Comparison of ENCODE assay signal across 18 cellular contexts in the genomic region with DNA sequence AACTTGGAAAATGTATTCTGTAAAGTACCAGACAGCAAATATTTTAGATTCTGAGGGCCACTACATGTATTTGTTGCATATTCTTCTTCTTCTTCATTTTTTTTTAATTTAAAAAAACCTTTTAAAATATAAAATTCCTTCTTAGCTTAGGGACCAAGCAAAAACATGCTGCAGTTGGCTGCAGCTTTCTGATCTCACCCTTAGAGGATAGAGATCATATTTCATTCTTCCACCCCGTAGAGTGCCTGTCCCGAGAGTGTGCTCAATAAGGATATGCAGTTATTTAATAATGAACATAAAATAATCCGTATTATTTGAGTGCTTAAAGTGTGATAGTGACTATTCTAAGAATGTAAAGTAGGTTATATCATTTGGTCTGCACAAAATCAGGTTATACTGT.
DNase-seq lines count a peak whose midpoint lies in the region; TF ChIP-seq lines count a peak whose summit lies in the region.
"Had no signal": no experiment of that assay in that cellular context is flagged by ENCODE, and none has a peak within 500 bp of the region (broad histone marks: within the 10 kb centered on the region; RNA-seq: fewer than 3 reads in every experiment).

No MANE protein-coding gene starts in this region.

- H3K36me3 ChIP-seq in SK-N-MC (ENCODE audit: insufficient read depth, low read length) = no peaks in the 10 kb centered on the region
- no peaks in the 10 kb centered on the region for H3K36me3 ChIP-seq in CD8-positive, alpha-beta memory T cell (ENCODE audit: insufficient read depth, low read length)
- no peaks in the 10 kb centered on the region for H3K36me3 ChIP-seq in effector memory CD4-positive, alpha-beta T cell (ENCODE audit: control insufficient read depth, insufficient read depth, low read length)
- H3K36me3 ChIP-seq: BLaER1 treated with 17β-estradiol and CSF1 and Interleukin-3, amounts not matched to agents 10 nM and 100 nM; MG63 had no signal

- H3K9me3 Mint-ChIP-seq in nephron progenitor cell (peaks cover 33% of the 10 kb centered on the region), immature natural killer cell (no peaks in the 10 kb centered on the region)
- no peaks in the 10 kb centered on the region for H3K9me3 Mint-ChIP-seq in CD8-positive, alpha-beta memory T cell
- H3K9me3 Mint-ChIP-seq: CD8-positive, alpha-beta T cell; GM23338; IgD-negative memory B cell had no signal

- no peaks in the 10 kb centered on the region for H3K9me3 ChIP-seq in SK-N-MC (ENCODE audit: low read depth, low read length)
- H3K9me3 ChIP-seq in CD8-positive, alpha-beta memory T cell (ENCODE audit: low read length) = no peaks in the 10 kb centered on the region
- H3K9me3 ChIP-seq in effector memory CD4-positive, alpha-beta T cell (ENCODE audit: control insufficient read depth, low read length) = no peaks in the 10 kb centered on the region
- H3K9me3 ChIP-seq: BLaER1 treated with 17β-estradiol and CSF1 and Interleukin-3, amounts not matched to agents 10 nM and 100 nM; MG63 had no signal

- H3K4me1 Mint-ChIP-seq in nephron progenitor cell (peaks cover 36% of the 10 kb centered on the region), immature natural killer cell (no peaks in the 10 kb centered on the region)
- H3K4me1 Mint-ChIP-seq in CD8-positive, alpha-beta memory T cell = no peaks in the 10 kb centered on the region
- H3K4me1 Mint-ChIP-seq: IgD-negative memory B cell had no signal

- H3K27ac Mint-ChIP-seq in nephron progenitor cell (peak overlapping the region; percentile 87), immature natural killer cell (no peak overlapping the region)
- H3K27ac Mint-ChIP-seq in CD8-positive, alpha-beta memory T cell = no peak overlapping the region
- H3K27ac Mint-ChIP-seq: CD8-positive, alpha-beta T cell; GM23338; IgD-negative memory B cell had no signal

- no peaks in the 10 kb centered on the region for H3K27me3 ChIP-seq in CD8-positive, alpha-beta memory T cell (ENCODE audit: insufficient read depth, low read length, poor library complexity, severe bottlenecking)
- H3K27me3 ChIP-seq in effector memory CD4-positive, alpha-beta T cell (replicated peaks; ENCODE audit: control insufficient read depth, insufficient read depth, low read length, poor library complexity, severe bottlenecking) = no peaks in the 10 kb centered on the region
- H3K27me3 ChIP-seq: BLaER1 treated with 17β-estradiol and CSF1 and Interleukin-3, amounts not matched to agents 10 nM and 100 nM; MG63 had no signal

- POLR2A ChIA-PET in CD8-positive, alpha-beta memory T cell (lab: Charles Lee) = no interaction called here

- CTCF ChIA-PET in CD8-positive, alpha-beta memory T cell (lab: Charles Lee) = no interaction called here

- H3K27ac ChIP-seq in SK-N-MC = no peak overlapping the region; the same call in 1 of the 2 replicates
- no peak overlapping the region for H3K27ac ChIP-seq in CD8-positive, alpha-beta memory T cell (ENCODE audit: low read depth, low read length)
- no peak overlapping the region for H3K27ac ChIP-seq in effector memory CD4-positive, alpha-beta T cell (ENCODE audit: insufficient read depth, low read length, poor library complexity, severe bottlenecking)
- H3K27ac ChIP-seq: BLaER1 treated with 17β-estradiol and CSF1 and Interleukin-3, amounts not matched to agents 10 nM and 100 nM had no signal

- H3K9ac ChIP-seq in SK-N-MC (ENCODE audit: insufficient read length) = no peak overlapping the region
- H3K9ac ChIP-seq: BLaER1 treated with 17β-estradiol and CSF1 and Interleukin-3, amounts not matched to agents 10 nM and 100 nM had no signal

- H3K4me1 ChIP-seq in CD8-positive, alpha-beta memory T cell (ENCODE audit: insufficient read depth, low read length) = no peaks in the 10 kb centered on the region
- no peaks in the 10 kb centered on the region for H3K4me1 ChIP-seq in effector memory CD4-positive, alpha-beta T cell (ENCODE audit: control insufficient read depth, insufficient read depth, low read length, poor library complexity, severe bottlenecking)
- H3K4me1 ChIP-seq: BLaER1 treated with 17β-estradiol and CSF1 and Interleukin-3, amounts not matched to agents 10 nM and 100 nM had no signal

- peak overlapping the region; percentile 25; the same call in 1 of the 2 replicates for H3K4me3 ChIP-seq in SK-N-MC
- H3K4me3 ChIP-seq in CD8-positive, alpha-beta memory T cell (ENCODE audit: low read length) = no peak overlapping the region
- H3K4me3 ChIP-seq in effector memory CD4-positive, alpha-beta T cell (ENCODE audit: insufficient read depth, low read depth, low read length, poor library complexity, severe bottlenecking) = no peak overlapping the region
- H3K4me3 ChIP-seq: BLaER1 treated with 17β-estradiol and CSF1 and Interleukin-3, amounts not matched to agents 10 nM and 100 nM; GM23338; MG63 had no signal

- H3K27me3 Mint-ChIP-seq in nephron progenitor cell (ENCODE audit: low read depth, poor library complexity) (peaks cover 5% of the 10 kb centered on the region), immature natural killer cell (ENCODE audit: low read depth in 3 of 3) (peaks cover 0 to 2% (median 2%) of the 10 kb centered on the region in 3 donors)
- H3K27me3 Mint-ChIP-seq in CD8-positive, alpha-beta memory T cell = peaks cover 3 to 5% of the 10 kb centered on the region in 2 donors

- no peak overlapping the region for H3K4me3 Mint-ChIP-seq in nephron progenitor cell
- no peak overlapping the region for H3K4me3 Mint-ChIP-seq in CD8-positive, alpha-beta memory T cell
- no peak overlapping the region for H3K4me3 Mint-ChIP-seq in immature natural killer cell
- H3K4me3 Mint-ChIP-seq: CD8-positive, alpha-beta T cell; GM23338; IgD-negative memory B cell had no signal

- peaks cover 28% of the 10 kb centered on the region for H3K36me3 Mint-ChIP-seq in nephron progenitor cell (ENCODE audit: low read depth)
- H3K36me3 Mint-ChIP-seq in CD8-positive, alpha-beta memory T cell = peaks cover 0 to 5% (median 0%) of the 10 kb centered on the region in 3 donors
- peaks cover 0 to 6% (median 0%) of the 10 kb centered on the region in 3 donors for H3K36me3 Mint-ChIP-seq in immature natural killer cell
- H3K36me3 Mint-ChIP-seq: CD8-positive, alpha-beta T cell; IgD-negative memory B cell had no signal

- DNase-seq in DMS 273 (lab: John Stamatoyannopoulos, UW; ENCODE audit: unreplicated experiment) (peak; percentile 65), EH (ENCODE audit: low read depth) (peak; percentile 12), SK-N-MC (ENCODE audit: low read depth, low spot score) (no peak), nephron progenitor cell (no peak), immature natural killer cell (no peak)
- no peak for DNase-seq in CD8-positive, alpha-beta memory T cell
- no peak for DNase-seq in effector memory CD4-positive, alpha-beta T cell
- DNase-seq: CD8-positive, alpha-beta T cell; Karpas-422; MG63; NCI-H1048; NCI-H1436; NCI-H1930; RPMI8226; SIG-M5 had no signal

- TF ChIP-seq CTCF in nephron progenitor cell (IDR thresholded peaks at IDR 0.05) = no peak

Comparison
In these comparisons a context has a peak if more than half of its experiments do, and no peak if none do; other contexts are left out.
1. DNase-seq: peak in DMS 273 (single experiment) and EH (single experiment); none in SK-N-MC (single experiment), nephron progenitor cell (single experiment), CD8-positive, alpha-beta memory T cell (0 of 5), immature natural killer cell (0 of 3) and effector memory CD4-positive, alpha-beta T cell (0 of 3).